In the genomic region with DNA sequence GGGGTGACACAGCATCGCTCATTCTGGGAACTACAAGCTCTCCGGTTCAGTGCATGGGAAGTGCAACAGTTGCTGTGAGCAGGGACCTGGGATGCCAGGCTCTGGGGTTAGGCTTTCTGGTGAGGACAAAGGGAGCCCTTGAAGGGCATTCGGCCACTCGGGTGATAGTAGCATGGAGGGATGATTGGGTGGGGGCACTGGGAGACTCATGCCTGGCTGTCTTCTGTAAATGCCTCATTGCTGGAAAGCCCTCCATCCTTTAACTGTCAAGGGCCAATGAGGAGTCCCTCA, we compare ENCODE assay signal across 19 cellular contexts. TPM values are rescaled to one million over a fixed set of nuclear protein-coding genes. Genes with fewer than 3 reads are reported as not detected.
DNase-seq lines count a peak whose midpoint lies in the region; ATAC-seq and TF ChIP-seq lines count a peak whose summit lies in the region.
"Had no signal": no experiment of that assay in that cellular context is flagged by ENCODE, and none has a peak within 500 bp of the region (broad histone marks: within the 10 kb centered on the region; RNA-seq: fewer than 3 reads in every experiment).

No MANE protein-coding gene starts in this region.

- whole genome bisulfite sequencing in stomach, 5 donors: 59 to 82% (median 77%) methylated on average over 3 to 4 of the region's 4 CpGs

- CTCF ChIA-PET in Caco-2 (lab: Charles Lee): no interaction called here

- no peaks in the 10 kb centered on the region for H3K9me3 Mint-ChIP-seq in Caco-2 (ENCODE audit: unreplicated experiment)
- H3K9me3 Mint-ChIP-seq: H9 had no signal

- TF ChIP-seq POLR2A in stomach (IDR thresholded peaks at IDR 0.05): no peak

- TF ChIP-seq EP300 in stomach (IDR thresholded peaks at IDR 0.05): no peak

- H3K36me3 ChIP-seq in Caco-2 (ENCODE audit: control insufficient read depth, insufficient read depth, low read length) (no peaks in the 10 kb centered on the region), stomach (no peaks in the 10 kb centered on the region)

- peaks cover 12% of the 10 kb centered on the region for H3K4me1 Mint-ChIP-seq in Caco-2 (ENCODE audit: low read depth, unreplicated experiment)

- H3K9me3 ChIP-seq in Caco-2: no peaks in the 10 kb centered on the region
- no peaks in the 10 kb centered on the region for H3K9me3 ChIP-seq in stomach

- no peak for DNase-seq in Caco-2
- DNase-seq in caudate nucleus (lab: John Stamatoyannopoulos, UW): no peak
- no peak for DNase-seq in stomach
- no peak for DNase-seq in omental fat pad (ENCODE audit: low spot score)
- DNase-seq in NCI-H1436 (lab: John Stamatoyannopoulos, UW): no peak
- no peak for DNase-seq in NCI-H1694 treated with DMSO at 0.1 percent for 48 hours (lab: John Stamatoyannopoulos, UW)
- DNase-seq: C1 segment of cervical spinal cord, H9, NCI-H1105 treated with DMSO at 0.1 percent for 48 hours, NCI-H187 treated with DMSO at 0.1 percent for 48 hours, NCI-H345, NCI-H526 treated with DMSO at 0.1 percent for 48 hours had no signal

- intact Hi-C loops in Caco-2 (cut with micrococcal nuclease; ENCODE audit: unreplicated experiment): no loop called here
- intact Hi-C loops in stomach (cut with DNase I; ENCODE audit: low total_unique reads): no loop called here

- H3K4me3 ChIP-seq in Caco-2 (ENCODE audit: low read depth, low read length) (no peak overlapping the region), stomach (no peak overlapping the region)

- TF ChIP-seq CTCF in Caco-2 (IDR thresholded peaks at IDR 0.05; ENCODE audit: insufficient read depth in 1 of 2, low read depth in 1 of 2, low read length in 1 of 2, severe bottlenecking in 1 of 2, unreplicated experiment in 1 of 2) (no peak), stomach (IDR thresholded peaks at IDR 0.05) (no peak), omental fat pad (IDR thresholded peaks at IDR 0.05) (no peak)

- no TSS peak for BruUV-seq in Caco-2 (replicated peaks; lab: Mats Ljungman, UMichigan)

- no peak overlapping the region for H3K4me3 Mint-ChIP-seq in Caco-2 (ENCODE audit: unreplicated experiment)
- H3K4me3 Mint-ChIP-seq: H9 had no signal

- H3K27ac ChIP-seq in caudate nucleus (ENCODE audit: low read depth, low read length) (peak overlapping the region; percentile 59), layer of hippocampus (ENCODE audit: low read depth, low read length) (peak overlapping the region; percentile 35), stomach (peak overlapping the region; percentile 43 to 90 (median 68))
- H3K27ac ChIP-seq: HL-60 had no signal

- peak overlapping the region; percentile 21 for H3K27ac Mint-ChIP-seq in Caco-2 (ENCODE audit: unreplicated experiment)
- H3K27ac Mint-ChIP-seq: H9 had no signal

- no peaks in the 10 kb centered on the region for H3K36me3 Mint-ChIP-seq in Caco-2 (ENCODE audit: insufficient read depth, unreplicated experiment)

- ATAC-seq in GM18873 (IDR thresholded peaks at IDR 0.05; ENCODE audit: low FRiP score, unreplicated experiment) (no peak), omental fat pad (ENCODE audit: low FRiP score) (no peak)

- H3K4me1 ChIP-seq in Caco-2 (peaks cover 11% of the 10 kb centered on the region), stomach (peaks cover 51 to 96% (median 88%) of the 10 kb centered on the region in 4 donors)

- POLR2A ChIA-PET in Caco-2 (lab: Charles Lee): no interaction called here

- H3K27me3 Mint-ChIP-seq in Caco-2 (ENCODE audit: insufficient read depth, unreplicated experiment): no peaks in the 10 kb centered on the region

- H3K27me3 ChIP-seq in Caco-2 (replicated peaks; ENCODE audit: control insufficient read depth, insufficient read depth, low read length) (no peaks in the 10 kb centered on the region), layer of hippocampus (ENCODE audit: control insufficient read depth, insufficient read depth, low read length) (no peaks in the 10 kb centered on the region), stomach (no peaks in the 10 kb centered on the region)

RNA-seq across cellular contexts. Expression of gene OAF, which starts 9.9 kb away (rescaled TPM):
- total RNA-seq in Caco-2 (2022) (30.3 and 31.3 TPM in 2 replicates), stomach (100 to 1,000 TPM in 2 of 5 donors, 10 to 100 TPM in 3; 23.3 to 380 (median 37.2) TPM), omental fat pad (10 to 100 TPM; 32.3 to 97.4 (median 67.0) TPM)
- 10 to 100 TPM; 17.1 to 30.5 (median 30.2) TPM for polyA plus RNA-seq in stomach

RNA-seq across cellular contexts. Expression of gene POU2F3, which starts 19.2 kb away (rescaled TPM):
- total RNA-seq in Caco-2 (2022) (not detected in 2 replicates), stomach (1 to 10 TPM in 2 of 5 donors, under 1 TPM in 1, not detected in 2; 0.18 to 1.9 (median 1.3) TPM), omental fat pad (under 1 TPM in 2 of 4 donors, not detected in 2; 0.19 to 0.24 TPM)
- 1 to 10 TPM in 2 of 3 donors, under 1 TPM in 1; 0.75 to 1.5 (median 1.3) TPM for polyA plus RNA-seq in stomach
- total RNA-seq: A673, Daoy, LHCN-M2, RPMI7951 had no signal
